In genomic region chr19:19531951-19532805, GRCh38 we compare ENCODE assay signal across 8 cellular contexts.
DNase-seq lines count a peak whose midpoint lies in the region.

No MANE protein-coding gene starts in this region.

- DNase-seq in SIG-M5 treated with dmso at 0.1 percent for 504 hours (lab: John Stamatoyannopoulos, UW; ENCODE audit: unreplicated experiment) (peak; percentile 17), SIG-M5 (lab: John Stamatoyannopoulos, UW) (no peak), NCI-H2029 treated with DMSO at 0.1 percent for 48 hours (lab: John Stamatoyannopoulos, UW) (peak; percentile 33), left kidney (ENCODE audit: low read depth, low spot score) (peak; percentile 86), SW 1271 (lab: John Stamatoyannopoulos, UW) (no peak)
- DNase-seq in activated CD4-positive, CD25-positive, alpha-beta regulatory T cell treated with anti-CD3 and anti-CD28 coated beads, Interleukin-2, amount 50 U/mL, for 72 hours = peak; percentile 94
- DNase-seq in central memory CD4-positive, alpha-beta T cell = peak; percentile 76
- DNase-seq in stimulated activated CD4-positive, alpha-beta T cell treated with anti-CD3 and anti-CD28 coated beads, Interleukin-2, amount 100 ng/mL, for 4 hours (ENCODE audit: low read depth) = peak; percentile 78

Comparison
In these comparisons a context has a peak if more than half of its experiments do, and no peak if none do; other contexts are left out.
1. DNase-seq: peak in SIG-M5 treated with dmso at 0.1 percent for 504 hours (single experiment), NCI-H2029 treated with DMSO at 0.1 percent for 48 hours (single experiment), activated CD4-positive, CD25-positive, alpha-beta regulatory T cell treated with anti-CD3 and anti-CD28 coated beads, Interleukin-2, amount 50 U/mL, for 72 hours (single experiment), central memory CD4-positive, alpha-beta T cell (single experiment), left kidney (single experiment) and stimulated activated CD4-positive, alpha-beta T cell treated with anti-CD3 and anti-CD28 coated beads, Interleukin-2, amount 100 ng/mL, for 4 hours (single experiment); none in SIG-M5 (single experiment) and SW 1271 (0 of 2).